9 cellular contexts compared by ENCODE assay signal in the genomic region with DNA sequence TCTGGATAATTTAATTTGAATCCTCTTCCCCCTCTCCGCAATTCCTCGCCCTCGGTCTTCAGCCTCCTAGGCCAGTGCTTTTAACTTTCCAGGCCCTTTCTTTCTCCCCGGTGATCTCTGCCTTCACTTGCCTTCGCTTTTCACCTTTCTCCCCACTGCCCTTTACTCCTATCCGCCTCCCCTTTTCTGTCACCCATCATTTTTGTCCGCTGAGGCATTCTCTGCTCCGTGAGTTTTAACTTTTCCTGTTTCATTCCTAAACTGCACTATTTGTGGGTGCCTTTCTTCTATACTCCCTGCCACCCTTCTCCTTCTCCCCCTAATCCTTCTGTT. TPM values are rescaled to one million over a fixed set of nuclear protein-coding genes. Genes with fewer than 3 reads are reported as not detected.
A peak's percentile ranks its signal among the peaks of the same experiment; 100 is the strongest.
DNase-seq lines count a peak whose midpoint lies in the region; ATAC-seq and TF ChIP-seq lines count a peak whose summit lies in the region.
"Had no signal": no experiment of that assay in that cellular context is flagged by ENCODE, and none has a peak within 500 bp of the region (broad histone marks: within the 10 kb centered on the region; RNA-seq: fewer than 3 reads in every experiment).

No MANE protein-coding gene starts in this region.

- H3K79me2 ChIP-seq in trophoblast cell (ENCODE audit: control insufficient read depth, insufficient read depth, low read length, poor library complexity) = peaks cover 6% of the 10 kb centered on the region

- no peaks in the 10 kb centered on the region for H3K9me3 ChIP-seq in ES-I3 (ENCODE audit: control insufficient read depth, insufficient read depth, low read length)
- no peaks in the 10 kb centered on the region for H3K9me3 ChIP-seq in esophagus muscularis mucosa
- peaks cover 2% of the 10 kb centered on the region for H3K9me3 ChIP-seq in trophoblast cell (ENCODE audit: insufficient read depth, low read depth, low read length)

- no peak for ATAC-seq in HG02852 (IDR thresholded peaks at IDR 0.05; ENCODE audit: unreplicated experiment)

- H3K27me3 ChIP-seq in esophagus muscularis mucosa = no peaks in the 10 kb centered on the region
- H3K27me3 ChIP-seq in trophoblast cell (ENCODE audit: insufficient read depth, low read length) = no peaks in the 10 kb centered on the region

- H3K4me3 ChIP-seq in esophagus muscularis mucosa (peak overlapping the region; percentile 77 to 92 (median 86)), trophoblast cell (ENCODE audit: low read depth, low read length) (peak overlapping the region; percentile 97)

- H2BK120ac ChIP-seq in trophoblast cell (ENCODE audit: insufficient read depth, low read length, poor library complexity) = no peak overlapping the region

- POLR2A ChIA-PET in RWPE1 (lab: Yijun Ruan, JAX; ENCODE audit: low non-redundant PET) = no interaction called here

- H4K91ac ChIP-seq in trophoblast cell (ENCODE audit: low read depth, low read length) = no peak overlapping the region

- DNase-seq in RWPE1 (ENCODE audit: low spot score) (no peak), esophagus muscularis mucosa (ENCODE audit: extremely low spot score) (no peak), trophoblast cell (no peak), NCI-H1092 (lab: John Stamatoyannopoulos, UW) (no peak), NCI-H774 (lab: John Stamatoyannopoulos, UW) (no peak), COLO668 (lab: John Stamatoyannopoulos, UW; ENCODE audit: unreplicated experiment) (no peak)

- no peak overlapping the region for H2AK5ac ChIP-seq in trophoblast cell (ENCODE audit: low read length)

- H2BK12ac ChIP-seq in trophoblast cell (ENCODE audit: low read length) = no peak overlapping the region

- 5% methylated on average over 8 of the region's 8 CpGs for WGBS in esophagus muscularis mucosa
- WGBS in trophoblast cell (ENCODE audit: extremely low coverage, insufficient coverage, insufficient read length) = no CpG with 5 or more reads among the region's 8 CpGs

- H3K4me1 ChIP-seq in ES-I3 (ENCODE audit: insufficient read depth, low read length) (peaks cover 13% of the 10 kb centered on the region), esophagus muscularis mucosa (peaks cover 32 to 49% (median 38%) of the 10 kb centered on the region in 4 donors), trophoblast cell (ENCODE audit: control insufficient read depth in 1 of 2, insufficient read depth in 2 of 2, low read length in 2 of 2) (peaks cover 4% of the 10 kb centered on the region in 2 experiments)

- no peaks in the 10 kb centered on the region for H3K36me3 ChIP-seq in ES-I3 (ENCODE audit: insufficient read depth, low read length)
- no peaks in the 10 kb centered on the region for H3K36me3 ChIP-seq in esophagus muscularis mucosa
- peaks cover 1 to 2% of the 10 kb centered on the region in 2 experiments for H3K36me3 ChIP-seq in trophoblast cell (ENCODE audit: control insufficient read depth in 1 of 2, insufficient read depth in 2 of 2, low read length in 2 of 2)

- peak overlapping the region; percentile 37 for H3K4ac ChIP-seq in trophoblast cell (ENCODE audit: low read depth, low read length)

- H4K8ac ChIP-seq in trophoblast cell (ENCODE audit: low read depth, low read length) = peak overlapping the region; percentile 78

- TF ChIP-seq POLR2A in esophagus muscularis mucosa (IDR thresholded peaks at IDR 0.05; ENCODE audit: low read depth) = no peak

- peak overlapping the region; percentile 41 for H2AFZ ChIP-seq in trophoblast cell (ENCODE audit: insufficient read depth, low read length, poor library complexity)

- CTCF ChIA-PET in RWPE1 (lab: Yijun Ruan, JAX) = interaction anchor here (0.7 kb wide), 1 partner anchor 696 kb away, joined by 6 read pairs; no protein-coding TSS in a partner anchor

- no peak overlapping the region for H3K23ac ChIP-seq in trophoblast cell (ENCODE audit: low read length)

- H3K14ac ChIP-seq in trophoblast cell (ENCODE audit: low read length) = peak overlapping the region; percentile 69

- TF ChIP-seq CTCF in RWPE1 (conservative IDR thresholded peaks at IDR 0.05; ENCODE audit: low read depth) = no peak
- TF ChIP-seq CTCF in esophagus muscularis mucosa (IDR thresholded peaks at IDR 0.05) = no peak

- H3K9ac ChIP-seq in ES-I3 (ENCODE audit: low read depth, low read length) = peak overlapping the region; percentile 92
- peak overlapping the region; percentile 89 for H3K9ac ChIP-seq in trophoblast cell (ENCODE audit: low read length)

- peak overlapping the region; percentile 87 for H3K4me2 ChIP-seq in trophoblast cell (ENCODE audit: low read length)

- peaks cover 5% of the 10 kb centered on the region for H3K79me1 ChIP-seq in trophoblast cell (ENCODE audit: low read length)

- peak overlapping the region; percentile 66 for H3K18ac ChIP-seq in trophoblast cell (ENCODE audit: low read length)

- H2BK5ac ChIP-seq in trophoblast cell (ENCODE audit: low read depth, low read length, poor library complexity) = no peak overlapping the region

- H3K27ac ChIP-seq in RWPE1 (peak overlapping the region; percentile 89), esophagus muscularis mucosa (replicated peaks in 1 of 4) (peak overlapping the region; percentile 85 to 94 (median 90)), trophoblast cell (ENCODE audit: low read depth, low read length) (peak overlapping the region; percentile 29)

- intact Hi-C loops in esophagus muscularis mucosa (cut with DNase I) = loop anchor here (10.0 kb wide), 2 partner anchors 290 to 380 kb away; no protein-coding TSS in a partner anchor

- no peak for TF ChIP-seq EP300 in esophagus muscularis mucosa (IDR thresholded peaks at IDR 0.05)

- H4K12ac ChIP-seq in trophoblast cell (ENCODE audit: low read depth, low read length) = no peak overlapping the region

RNA-seq across cellular contexts. Expression of a gene that starts 0.7 kb away (rescaled TPM):
- total RNA-seq in esophagus muscularis mucosa = 10 to 100 TPM; 51.4 to 73.4 (median 63.3) TPM
- polyA plus RNA-seq in trophoblast cell (2013) = 16.8 and 17.0 TPM in 2 replicates

RNA-seq across cellular contexts. Expression of a gene that starts 2.5 kb away (rescaled TPM):
- not detected for total RNA-seq in esophagus muscularis mucosa
- 0.04 and 0.07 TPM in 2 replicates for polyA plus RNA-seq in trophoblast cell (2013)
- total RNA-seq: dermis microvascular lymphatic vessel endothelial cell had no signal

Comparison
In these comparisons a context has a peak if more than half of its experiments do, and no peak if none do; other contexts are left out.
1. H3K27ac ChIP-seq: peak in every context shown above with its lines; median percentile 90 in esophagus muscularis mucosa; 89 in RWPE1; 29 in trophoblast cell.